In the genomic region with DNA sequence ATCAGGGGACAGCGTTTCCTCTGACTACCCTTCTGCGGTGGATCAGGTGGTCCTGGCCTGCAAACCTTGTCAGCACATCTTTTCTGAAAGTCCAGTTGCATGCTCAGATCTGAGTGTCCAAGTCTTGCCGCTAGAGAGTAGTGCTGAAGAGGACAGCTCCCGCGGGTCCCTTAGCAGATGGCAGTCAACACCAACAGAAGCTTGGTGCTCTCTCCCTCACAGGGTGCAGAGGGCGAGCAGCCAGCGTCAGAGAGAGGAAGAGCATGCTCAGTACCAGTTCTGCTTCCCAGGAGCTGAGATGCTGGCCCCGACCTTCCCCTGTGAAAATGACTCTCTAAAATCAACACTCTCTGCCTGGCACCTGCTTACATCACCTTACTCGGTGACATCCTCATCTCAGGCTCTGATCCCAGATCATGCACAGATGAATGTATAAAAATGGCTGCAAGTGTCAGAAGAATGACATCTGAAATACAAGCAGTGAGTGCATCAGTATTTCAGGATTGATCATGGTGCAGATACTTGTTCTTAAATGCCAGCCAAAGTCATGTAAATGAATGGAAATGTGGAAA, we compare ENCODE assay signal across 1 cellular context.
A peak's percentile ranks its signal among the peaks of the same experiment; 100 is the strongest.
TF ChIP-seq lines count a peak whose summit lies in the region.

No MANE protein-coding gene starts in this region.

TF ChIP-seq in GM23338, 12 proteins besides CTCF, POLR2A, EP300 and RAD21:
- TF ChIP-seq REST (IDR thresholded peaks at IDR 0.05; ENCODE audit: unreplicated experiment), result peak; percentile 77
- no peak for TF ChIP-seq STAT1 (IDR thresholded peaks at IDR 0.05; ENCODE audit: unreplicated experiment)
